Comparison of ENCODE assay signal across 8 cellular contexts in genomic region chr6:155224031-155224451, GRCh38.
DNase-seq lines count a peak whose midpoint lies in the region; ATAC-seq and TF ChIP-seq lines count a peak whose summit lies in the region.

No MANE protein-coding gene starts in this region.

- in situ Hi-C loops in astrocyte of the spinal cord (cut with HindIII; ENCODE audit: low sequenced_read_pairs) = no loop called here

- H4K20me1 ChIP-seq in OCI-LY3 (ENCODE audit: insufficient read depth, low read length) = no peaks in the 10 kb centered on the region

- TF ChIP-seq CTCF in OCI-LY3 (IDR thresholded peaks at IDR 0.05; ENCODE audit: low read depth, low read length) = no peak
- TF ChIP-seq CTCF in astrocyte of the spinal cord (IDR thresholded peaks at IDR 0.05; ENCODE audit: low read depth, low read length) = no peak

- H3K9me3 ChIP-seq in OCI-LY3 (ENCODE audit: insufficient read depth, low read length) = peaks cover 5% of the 10 kb centered on the region; the same call in 1 of the 2 replicates

- peak; percentile 93 for DNase-seq in astrocyte of the spinal cord (ENCODE audit: low read depth, low spot score)
- DNase-seq in stimulated activated CD4-positive, alpha-beta T cell treated with anti-CD3 and anti-CD28 coated beads, Interleukin-15, amount 100 ng/mL, for 24 hours = peak; percentile 72
- no peak for DNase-seq in NCI-H1105 (lab: John Stamatoyannopoulos, UW)
- DNase-seq in NCI-H146 (lab: John Stamatoyannopoulos, UW) = no peak
- no peak for DNase-seq in NCI-H510A treated with DMSO at 0.1 percent for 48 hours (lab: John Stamatoyannopoulos, UW)

- H3K27ac ChIP-seq in OCI-LY3 (ENCODE audit: low read length) = peak overlapping the region; percentile 97

- H3K79me2 ChIP-seq in OCI-LY3 (ENCODE audit: low read length) = no peaks in the 10 kb centered on the region

- H3K4me1 ChIP-seq in OCI-LY3 (ENCODE audit: low read length) = peaks cover 50% of the 10 kb centered on the region

- H3K4me2 ChIP-seq in OCI-LY3 (ENCODE audit: low read length) = peak overlapping the region; percentile 85

- ATAC-seq in GM18858 (IDR thresholded peaks at IDR 0.05; ENCODE audit: unreplicated experiment) (peak; percentile 97), HG02678 (IDR thresholded peaks at IDR 0.05; ENCODE audit: unreplicated experiment) (peak; percentile 97)

- H3K27me3 ChIP-seq in OCI-LY3 (ENCODE audit: low read depth, low read length) = no peaks in the 10 kb centered on the region

- peak overlapping the region; percentile 66; the same call in 1 of the 2 replicates for H2AFZ ChIP-seq in OCI-LY3 (ENCODE audit: low read depth, low read length)

- H3K4me3 ChIP-seq in OCI-LY3 (ENCODE audit: low read length) (peak overlapping the region; percentile 70), astrocyte of the spinal cord (ENCODE audit: low read depth, low read length) (no peak overlapping the region)

- H3K36me3 ChIP-seq in OCI-LY3 (replicated peaks; ENCODE audit: low read depth, low read length) = peaks cover 10% of the 10 kb centered on the region

- peak overlapping the region; percentile 66 for H3K9ac ChIP-seq in OCI-LY3 (ENCODE audit: low read length)

Comparison
In these comparisons a context has a peak if more than half of its experiments do, and no peak if none do; other contexts are left out.
1. DNase-seq: peak in astrocyte of the spinal cord (single experiment) and stimulated activated CD4-positive, alpha-beta T cell treated with anti-CD3 and anti-CD28 coated beads, Interleukin-15, amount 100 ng/mL, for 24 hours (single experiment); none in NCI-H1105 (single experiment), NCI-H146 (single experiment) and NCI-H510A treated with DMSO at 0.1 percent for 48 hours (single experiment).